Comparison of ENCODE assay signal across 18 cellular contexts in genomic region chr6:135600086-135600702, GRCh38.
DNase-seq lines count a peak whose midpoint lies in the region; ATAC-seq, FAIRE-seq and TF ChIP-seq lines count a peak whose summit lies in the region.
"Had no signal": no experiment of that assay in that cellular context is flagged by ENCODE, and none has a peak within 500 bp of the region (broad histone marks: within the 10 kb centered on the region; RNA-seq: fewer than 3 reads in every experiment).

No MANE protein-coding gene starts in this region.

- no peak for TF ChIP-seq RAD21 in H1 (IDR thresholded peaks at IDR 0.05 in 1 of 2, conservative IDR thresholded peaks at IDR 0.05 in 1 of 2; ENCODE audit: low read depth in 2 of 2, low read length in 2 of 2)

- H2BK12ac ChIP-seq in H1 (ENCODE audit: low read depth, low read length), result no peak overlapping the region

- FAIRE-seq in H1 (lab: Jason Lieb, UNC), result no peak

- no peak for TF ChIP-seq CTCF in DND-41 (IDR thresholded peaks at IDR 0.05; ENCODE audit: borderline replicate concordance, extremely low read depth, low read length, poor library complexity, severe bottlenecking)
- no peak for TF ChIP-seq CTCF in H1 (IDR thresholded peaks at IDR 0.05; ENCODE audit: control extremely low read depth in 1 of 3, insufficient read depth in 1 of 3, low read depth in 1 of 3, low read length in 3 of 3)
- TF ChIP-seq CTCF in GM20000 (IDR thresholded peaks at IDR 0.05; ENCODE audit: extremely low read depth, missing control alignments), result no peak

- H3K18ac ChIP-seq in H1 (ENCODE audit: extremely low read depth, low read length), result no peak overlapping the region

- CTCF ChIA-PET in H1 (lab: Charles Lee; ENCODE audit: partially characterized antibody), result interaction anchor here (0.7 to 1.2 kb wide), 2 partner anchors 30 to 627 kb away, joined by 3 to 5 read pairs; no protein-coding TSS in a partner anchor

- no peak for TF ChIP-seq POLR2A in H1 (IDR thresholded peaks at IDR 0.05; ENCODE audit: control extremely low read depth in 1 of 2, low read depth in 2 of 2, low read length in 2 of 2)

- no peaks in the 10 kb centered on the region for H3K27me3 ChIP-seq in DND-41 (ENCODE audit: insufficient read depth, low read length, poor library complexity)
- no peaks in the 10 kb centered on the region for H3K27me3 ChIP-seq in H1 (replicated peaks in 1 of 4; ENCODE audit: control insufficient read depth in 3 of 4, extremely low read depth in 1 of 4, insufficient read depth in 3 of 4, low read length in 3 of 4)
- H3K27me3 ChIP-seq: heart right ventricle had no signal

- H2BK120ac ChIP-seq in H1 (replicated peaks; ENCODE audit: low read depth, low read length), result no peak overlapping the region

- no peak overlapping the region for H2AK5ac ChIP-seq in H1 (ENCODE audit: low read depth, low read length)

- no peak overlapping the region for H2BK20ac ChIP-seq in H1 (ENCODE audit: low read length)

- H3K79me1 ChIP-seq in H1 (ENCODE audit: low read depth, low read length), result no peaks in the 10 kb centered on the region

- DNase-seq in DND-41 (peak; percentile 7), NCI-H187 (lab: John Stamatoyannopoulos, UW) (peak; percentile 95 to 98), NCI-H510A treated with DMSO at 0.1 percent for 48 hours (lab: John Stamatoyannopoulos, UW) (peak; percentile 90), H1 (ENCODE audit: low read depth in 1 of 2, low spot score in 2 of 2) (no peak), GM20000 (ENCODE audit: low spot score) (no peak), NCI-H226 (no peak)
- no peak for DNase-seq in stimulated activated CD4-positive, alpha-beta T cell treated with anti-CD3 and anti-CD28 coated beads, Interleukin-4, amount 100 ng/mL, for 4 hours
- DNase-seq: activated CD4-positive, CD25-positive, alpha-beta regulatory T cell treated with anti-CD3 and anti-CD28 coated beads, Interleukin-2, amount 50 U/mL, for 72 hours; activated gamma-delta T cell; central memory CD4-positive, alpha-beta T cell; effector memory CD4-positive, alpha-beta T cell; heart right ventricle; mesendoderm; NCI-H1930; T-helper 9 cell had no signal

- TF ChIP-seq EP300 in H1 (IDR thresholded peaks at IDR 0.05; ENCODE audit: borderline replicate concordance in 1 of 2, low read depth in 2 of 2, low read length in 2 of 2), result no peak

- no peak overlapping the region for H3K4me3 ChIP-seq in DND-41 (ENCODE audit: low read depth in 1 of 2, low read length in 2 of 2)
- H3K4me3 ChIP-seq in H1 (ENCODE audit: extremely low read depth in 1 of 4, insufficient read depth in 2 of 4, low read depth in 3 of 4, low read length in 4 of 4), result no peak overlapping the region
- H3K4me3 ChIP-seq: heart right ventricle, prostate gland, SK-N-MC had no signal

- H4K5ac ChIP-seq in H1 (ENCODE audit: insufficient read length, low read depth, low read length), result no peak overlapping the region

- 96% methylated on average over 5 of the region's 5 CpGs; no CpG with 5 or more reads in 1 of the 2 experiments for WGBS in H1 (ENCODE audit: extremely low coverage in 1 of 2, insufficient coverage in 1 of 2, insufficient read length in 1 of 2, insufficient replicate concordance in 2 of 2, low coverage in 1 of 2, low lambda C conversion rate in 2 of 2, missing lambda C conversion rate in 1 of 2), 2 experiments

- H3K79me2 ChIP-seq in DND-41 (ENCODE audit: insufficient read depth, low read length), result no peaks in the 10 kb centered on the region
- H3K79me2 ChIP-seq in H1 (ENCODE audit: control insufficient read depth in 1 of 2, insufficient read depth in 2 of 2, low read length in 2 of 2), result no peaks in the 10 kb centered on the region

- no peak overlapping the region for H3K14ac ChIP-seq in H1 (ENCODE audit: insufficient read length)

- H3K56ac ChIP-seq in H1 (replicated peaks; ENCODE audit: insufficient read length, low read depth, low read length), result no peak overlapping the region

- no peak overlapping the region for H2BK15ac ChIP-seq in H1 (ENCODE audit: low read length)

- H2BK5ac ChIP-seq in H1 (ENCODE audit: low read depth, low read length), result no peak overlapping the region

- H3K4me2 ChIP-seq in DND-41 (ENCODE audit: insufficient read depth, low read length) (no peak overlapping the region), H1 (ENCODE audit: insufficient read depth in 1 of 2, low read depth in 2 of 2, low read length in 2 of 2) (no peak overlapping the region)

- no peak overlapping the region for H3K27ac ChIP-seq in DND-41 (ENCODE audit: low read length)
- H3K27ac ChIP-seq in H1 (ENCODE audit: low read depth, low read length), result no peak overlapping the region
- H3K27ac ChIP-seq: heart right ventricle, prostate gland, SK-N-MC had no signal

- H3K9me3 ChIP-seq in DND-41 (ENCODE audit: insufficient read depth, low read length, severe bottlenecking) (no peaks in the 10 kb centered on the region), H1 (ENCODE audit: insufficient read depth in 2 of 2, low read depth in 1 of 2, low read length in 1 of 2) (0 out of 4 replicates have a peak, but pooled peaks cover 0 to 3% of the 10 kb centered on the region in 2 experiments)
- H3K9me3 ChIP-seq: prostate gland had no signal

- ATAC-seq in DND-41 (ENCODE audit: insufficient read depth, low read depth), result no peak
- ATAC-seq: heart right ventricle; natural killer cell treated with Interleukin-12 subunit alpha and Interleukin-12 subunit beta and Interleukin-15 and Interleukin-18, amount 100 ng/mL, for 72 hours had no signal

- H3K23ac ChIP-seq in H1 (ENCODE audit: insufficient read length), result no peak overlapping the region

- POLR2A ChIA-PET in H1 (lab: Charles Lee; ENCODE audit: partially characterized antibody), result interaction anchor here (1.4 kb wide), 1 partner anchor 16 kb away, joined by 4 read pairs; no protein-coding TSS in a partner anchor

- H3K4ac ChIP-seq in H1 (replicated peaks; ENCODE audit: insufficient read length, low read depth, low read length), result no peak overlapping the region

- H3K36me3 ChIP-seq in DND-41 (ENCODE audit: insufficient read depth, low read length) (no peaks in the 10 kb centered on the region), H1 (ENCODE audit: control insufficient read depth in 2 of 4, insufficient read depth in 4 of 4, low read length in 3 of 4) (no peaks in the 10 kb centered on the region)
- H3K36me3 ChIP-seq: heart right ventricle, prostate gland had no signal

- H3K9ac ChIP-seq in DND-41 (ENCODE audit: low read depth, low read length) (no peak overlapping the region), H1 (replicated peaks in 1 of 4; ENCODE audit: extremely low read depth in 1 of 4, low read depth in 3 of 4, low read length in 3 of 4) (no peak overlapping the region)

- H3K23me2 ChIP-seq in H1 (ENCODE audit: low read depth, low read length), result no peaks in the 10 kb centered on the region

- H4K91ac ChIP-seq in H1 (replicated peaks; ENCODE audit: insufficient read length, low read length), result no peak overlapping the region

- H4K20me1 ChIP-seq in DND-41 (ENCODE audit: insufficient read depth, low read length), result peaks cover 2% of the 10 kb centered on the region; the same call in 1 of the 2 replicates
- H4K20me1 ChIP-seq in H1 (replicated peaks in 1 of 2; ENCODE audit: control insufficient read depth in 1 of 2, insufficient read depth in 2 of 2, low read length in 2 of 2), result no peaks in the 10 kb centered on the region

- H3K4me1 ChIP-seq in DND-41 (ENCODE audit: insufficient read depth, low read length) (no peaks in the 10 kb centered on the region), H1 (replicated peaks in 1 of 4; ENCODE audit: control insufficient read depth in 3 of 4, insufficient read depth in 4 of 4, low read length in 3 of 4) (no peaks in the 10 kb centered on the region)
- H3K4me1 ChIP-seq: heart right ventricle, prostate gland had no signal

- no peak overlapping the region for H4K8ac ChIP-seq in H1 (ENCODE audit: extremely low read depth, insufficient read depth, low read length)

- no peak overlapping the region for H2AFZ ChIP-seq in DND-41 (ENCODE audit: low read depth, low read length)
- H2AFZ ChIP-seq in H1 (ENCODE audit: low read length), result 0 out of 2 replicates have a peak overlapping the region, but pooled peaks have one; percentile 4

TF ChIP-seq in H1, 55 proteins besides CTCF, POLR2A, EP300 and RAD21 (continues in another document):
- TF ChIP-seq RNF2 (IDR thresholded peaks at IDR 0.05; ENCODE audit: borderline replicate concordance, low read depth, low read length, missing control alignments, poor library complexity, severe bottlenecking), result no peak
- no peak for TF ChIP-seq CTBP2 (IDR thresholded peaks at IDR 0.05; ENCODE audit: borderline replicate concordance, insufficient read depth, insufficient read length, low read length)
- TF ChIP-seq SIX5 (IDR thresholded peaks at IDR 0.05; ENCODE audit: low read depth, low read length), result no peak
- no peak for TF ChIP-seq E2F6 (IDR thresholded peaks at IDR 0.05)
- no peak for TF ChIP-seq SP4 (IDR thresholded peaks at IDR 0.05; ENCODE audit: low read length)
- TF ChIP-seq TAF1 (IDR thresholded peaks at IDR 0.05; ENCODE audit: low read depth, low read length), result no peak
- no peak for TF ChIP-seq YY1 (IDR thresholded peaks at IDR 0.05; ENCODE audit: low read depth, low read length)
- TF ChIP-seq NRF1 (IDR thresholded peaks at IDR 0.05; ENCODE audit: low read depth, low read length), result no peak
- TF ChIP-seq BRCA1 (IDR thresholded peaks at IDR 0.05; ENCODE audit: low read depth, low read length), result no peak
- TF ChIP-seq EZH2 (IDR thresholded peaks at IDR 0.05; ENCODE audit: low read depth, low read length, severe bottlenecking), result no peak
- no peak for TF ChIP-seq SAP30 (IDR thresholded peaks at IDR 0.05; ENCODE audit: insufficient read depth, insufficient replicate concordance, low read length)
- TF ChIP-seq CREB1 (IDR thresholded peaks at IDR 0.05), result no peak
- TF ChIP-seq ASH2L (IDR thresholded peaks at IDR 0.05; ENCODE audit: low read length), result no peak
- TF ChIP-seq RBBP5 (IDR thresholded peaks at IDR 0.05; ENCODE audit: borderline replicate concordance, low read depth, low read length), result no peak
- no peak for TF ChIP-seq SRF (IDR thresholded peaks at IDR 0.05; ENCODE audit: low read depth, low read length)
- no peak for TF ChIP-seq SP2 (IDR thresholded peaks at IDR 0.05; ENCODE audit: low read length)

Comparison
In these comparisons a context has a peak if more than half of its experiments do, and no peak if none do; other contexts are left out.
1. DNase-seq: peak in DND-41 (single experiment), NCI-H187 (2 of 2) and NCI-H510A treated with DMSO at 0.1 percent for 48 hours (single experiment); none in H1 (0 of 2), GM20000 (single experiment), stimulated activated CD4-positive, alpha-beta T cell treated with anti-CD3 and anti-CD28 coated beads, Interleukin-4, amount 100 ng/mL, for 4 hours (0 of 2) and NCI-H226 (single experiment).